9 cellular contexts compared by ENCODE assay signal in genomic region chr11:12662101-12662500, GRCh38.
"Had no signal": no experiment of that assay in that cellular context is flagged by ENCODE, and none has a peak within 500 bp of the region (broad histone marks: within the 10 kb centered on the region; RNA-seq: fewer than 3 reads in every experiment).

No MANE protein-coding gene starts in this region.

- H3K36me3 ChIP-seq: HAP-1 had no signal

- H3K9ac ChIP-seq: KMS-11 had no signal

- H3K9me3 ChIP-seq: HAP-1 had no signal

- ATAC-seq: HCT116 had no signal

- H3K27ac ChIP-seq: KMS-11 had no signal

- DNase-seq: GOT3, H7, HFFc6, IMR-90, KBM-7 had no signal

- H3K4me3 Mint-ChIP-seq: HFFc6 had no signal

- H3K4me1 ChIP-seq: HAP-1 had no signal

- H3K9me3 Mint-ChIP-seq: HFFc6 had no signal

- FAIRE-seq: HTR-8/SVneo had no signal

- H3K27ac Mint-ChIP-seq: HFFc6 had no signal

- H3K4me3 ChIP-seq: HAP-1 had no signal

- H3K4me2 ChIP-seq: KMS-11 had no signal
